5 cellular contexts compared by ENCODE assay signal in the genomic region with DNA sequence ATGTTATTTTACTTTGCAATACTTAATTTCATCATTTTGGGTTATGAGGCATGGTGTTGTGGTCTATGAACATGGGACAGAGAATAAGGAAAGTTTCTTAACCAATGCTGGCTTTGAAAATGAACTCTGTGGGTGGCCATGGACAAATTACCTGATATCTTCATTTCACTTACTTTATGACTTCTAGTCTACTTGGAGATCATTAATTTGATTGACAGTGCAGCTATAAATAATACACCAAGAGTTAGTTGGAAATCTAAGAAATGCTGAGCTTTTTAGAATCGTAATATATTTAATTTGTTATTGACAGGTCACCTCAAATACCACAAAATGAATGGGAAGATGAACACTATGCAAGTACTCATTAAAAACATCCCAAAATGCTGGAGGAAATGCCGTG.
"Had no signal": no experiment of that assay in that cellular context is flagged by ENCODE, and none has a peak within 500 bp of the region (broad histone marks: within the 10 kb centered on the region; RNA-seq: fewer than 3 reads in every experiment).

No MANE protein-coding gene starts in this region.

- H3K9me3 Mint-ChIP-seq: IgD-negative memory B cell had no signal

- H3K4me1 Mint-ChIP-seq: IgD-negative memory B cell had no signal

- H3K4me3 ChIP-seq: K562 had no signal

- H3K4me3 Mint-ChIP-seq: IgD-negative memory B cell had no signal

- H3K27ac Mint-ChIP-seq: IgD-negative memory B cell had no signal

- DNase-seq: IMR-90, KBM-7 had no signal

- H3K36me3 Mint-ChIP-seq: IgD-negative memory B cell had no signal

- H3K27me3 Mint-ChIP-seq: IgD-negative memory B cell had no signal

- H3K27ac ChIP-seq: HL-60 had no signal
